ENCODE assay signal across 1 cellular context in the genomic region with DNA sequence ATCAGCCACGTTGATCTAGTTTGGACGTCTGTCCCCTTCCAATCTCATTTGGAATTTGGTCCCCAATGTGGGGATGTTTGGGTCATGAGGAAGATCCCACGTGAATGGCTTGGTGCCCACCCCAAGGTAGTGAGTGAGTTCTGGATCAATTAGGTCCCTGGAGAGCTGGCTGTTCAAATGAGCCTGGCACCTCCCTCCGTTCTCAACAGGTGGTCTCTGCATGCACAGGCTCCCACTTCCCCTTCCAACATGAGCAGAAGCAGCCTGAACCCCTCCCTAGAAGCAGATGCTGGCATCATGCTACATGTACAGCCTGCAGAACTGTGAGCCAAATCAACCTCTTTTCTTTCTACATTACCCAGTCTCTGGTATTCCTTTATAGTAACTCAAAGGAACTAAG.
TF ChIP-seq lines count a peak whose summit lies in the region.

No MANE protein-coding gene starts in this region.

TF ChIP-seq in K562, 482 proteins besides CTCF, POLR2A, EP300 and RAD21:
- TF ChIP-seq ZSCAN32 (CRISPR knock-in tag; IDR thresholded peaks at IDR 0.05) (no peak), MECOM (CRISPR knock-in tag; IDR thresholded peaks at IDR 0.05) (no peak), GABPA (tag; conservative IDR thresholded peaks at IDR 0.05; ENCODE audit: low read depth) (no peak), CLOCK (CRISPR knock-in tag; IDR thresholded peaks at IDR 0.05; ENCODE audit: borderline replicate concordance) (no peak), AFF4 (CRISPR knock-in tag; IDR thresholded peaks at IDR 0.05) (no peak), CBFA2T3 (IDR thresholded peaks at IDR 0.05) (no peak), SPI1 (IDR thresholded peaks at IDR 0.05; ENCODE audit: borderline replicate concordance, low read depth, low read length) (0 out of 2 replicates have a peak, but pooled peaks have one; percentile 37), ETS2 (tag; IDR thresholded peaks at IDR 0.05; ENCODE audit: borderline replicate concordance, poor library complexity, severe bottlenecking) (no peak), GTF2A2 (tag; IDR thresholded peaks at IDR 0.05) (no peak), CSDE1 (IDR thresholded peaks at IDR 0.05) (no peak), TRIM25 (IDR thresholded peaks at IDR 0.05; ENCODE audit: borderline replicate concordance) (no peak), SAFB (IDR thresholded peaks at IDR 0.05; ENCODE audit: borderline replicate concordance, low read depth, low read length) (no peak), ZNF668 (CRISPR knock-in tag; IDR thresholded peaks at IDR 0.05) (no peak), RNF2 (IDR thresholded peaks at IDR 0.05) (no peak), HDAC1 (IDR thresholded peaks at IDR 0.05) (no peak), ARID2 (IDR thresholded peaks at IDR 0.05) (no peak)
- TF ChIP-seq, protein P1, sequence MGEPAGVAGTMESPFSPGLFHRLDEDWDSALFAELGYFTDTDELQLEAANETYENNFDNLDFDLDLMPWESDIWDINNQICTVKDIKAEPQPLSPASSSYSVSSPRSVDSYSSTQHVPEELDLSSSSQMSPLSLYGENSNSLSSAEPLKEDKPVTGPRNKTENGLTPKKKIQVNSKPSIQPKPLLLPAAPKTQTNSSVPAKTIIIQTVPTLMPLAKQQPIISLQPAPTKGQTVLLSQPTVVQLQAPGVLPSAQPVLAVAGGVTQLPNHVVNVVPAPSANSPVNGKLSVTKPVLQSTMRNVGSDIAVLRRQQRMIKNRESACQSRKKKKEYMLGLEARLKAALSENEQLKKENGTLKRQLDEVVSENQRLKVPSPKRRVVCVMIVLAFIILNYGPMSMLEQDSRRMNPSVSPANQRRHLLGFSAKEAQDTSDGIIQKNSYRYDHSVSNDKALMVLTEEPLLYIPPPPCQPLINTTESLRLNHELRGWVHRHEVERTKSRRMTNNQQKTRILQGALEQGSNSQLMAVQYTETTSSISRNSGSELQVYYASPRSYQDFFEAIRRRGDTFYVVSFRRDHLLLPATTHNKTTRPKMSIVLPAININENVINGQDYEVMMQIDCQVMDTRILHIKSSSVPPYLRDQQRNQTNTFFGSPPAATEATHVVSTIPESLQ (CRISPR knock-in tag; IDR thresholded peaks at IDR 0.05): 0 out of 2 replicates have a peak, but pooled peaks have one; percentile 60
